ENCODE assay signal across 8 cellular contexts in the genomic region with DNA sequence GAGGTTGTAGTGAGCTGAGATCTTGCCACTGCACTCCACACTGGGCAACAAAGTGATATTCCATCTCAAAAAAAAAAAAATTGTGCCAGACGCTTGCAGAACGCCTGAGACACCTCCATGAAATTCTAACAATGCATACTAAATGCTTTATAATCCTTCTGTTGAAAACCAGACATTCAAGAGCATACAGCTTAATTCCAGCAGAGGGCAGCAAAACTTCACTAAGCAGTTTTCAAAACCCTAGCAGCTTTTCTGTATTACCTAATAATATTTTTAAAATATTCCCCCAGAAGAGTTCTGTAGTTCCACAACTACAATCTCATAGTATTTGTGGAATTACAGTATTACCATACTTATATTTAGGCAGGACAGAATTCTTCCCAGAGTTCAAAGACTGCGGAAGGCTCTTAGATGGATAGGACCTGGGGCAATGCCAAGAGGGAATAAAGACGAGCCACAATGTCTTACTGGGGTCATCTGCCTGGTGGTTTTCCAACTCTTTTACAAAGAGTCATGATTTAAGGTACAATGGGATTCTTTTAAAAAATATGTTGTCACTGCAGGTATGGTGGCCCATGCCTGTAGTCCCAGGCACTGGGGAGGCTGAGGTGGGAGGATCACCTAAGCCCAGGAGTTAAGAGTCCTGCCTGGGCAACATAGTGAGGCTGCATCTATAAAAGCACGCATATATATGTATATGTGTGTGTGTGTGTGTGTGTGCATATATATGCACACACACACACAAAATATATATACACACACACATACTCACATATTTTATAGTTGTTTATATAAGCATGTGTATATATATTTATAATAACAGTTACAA. TPM values are rescaled to one million over a fixed set of nuclear protein-coding genes. Genes with fewer than 3 reads are reported as not detected.
DNase-seq lines count a peak whose midpoint lies in the region; ATAC-seq, FAIRE-seq and TF ChIP-seq lines count a peak whose summit lies in the region.

No MANE protein-coding gene starts in this region.

- peak; percentile 100 for FAIRE-seq in islet of Langerhans (lab: Jason Lieb, UNC)

- TF ChIP-seq CTCF in breast epithelium (IDR thresholded peaks at IDR 0.05) = peak; percentile 73 to 93 (median 87)

- H3K4me1 ChIP-seq in breast epithelium = no peaks in the 10 kb centered on the region

- no peaks in the 10 kb centered on the region for H3K27me3 ChIP-seq in breast epithelium

- DNase-seq in NK-92 (lab: John Stamatoyannopoulos, UW; ENCODE audit: unreplicated experiment) (peak; percentile 3), M059J (ENCODE audit: low read depth) (peak; percentile 64), SIG-M5 treated with dmso at 0.1 percent for 504 hours (lab: John Stamatoyannopoulos, UW; ENCODE audit: unreplicated experiment) (peak; percentile 83), breast epithelium (ENCODE audit: low spot score in 2 of 2) (no peak)
- DNase-seq in NK-92 treated with Interleukin-12 subunit alpha and Interleukin-12 subunit beta, amount 100 ng/mL, for 24 hours (lab: John Stamatoyannopoulos, UW) = no peak
- peak in 2 of 3 donors; percentile 30 to 38 for DNase-seq in stimulated activated CD4-positive, alpha-beta T cell treated with anti-CD3 and anti-CD28 coated beads, TNF-alpha, amount 100 ng/mL, for 48 hours (ENCODE audit: low read depth in 3 of 3)

- H3K27ac ChIP-seq in breast epithelium = no peak overlapping the region

- intact Hi-C loops in breast epithelium (cut with DNase I; ENCODE audit: low total_unique reads) = loop anchor here (10.0 kb wide), 2 partner anchors 168 to 282 kb away; no protein-coding TSS in a partner anchor

- no peaks in the 10 kb centered on the region for H3K36me3 ChIP-seq in breast epithelium

- H3K9me3 ChIP-seq in breast epithelium = no peaks in the 10 kb centered on the region

- ATAC-seq in GM21423 (IDR thresholded peaks at IDR 0.05; ENCODE audit: unreplicated experiment) = no peak

- no peak for TF ChIP-seq POLR2A in breast epithelium (IDR thresholded peaks at IDR 0.05)

- no peak overlapping the region for H3K4me3 ChIP-seq in breast epithelium

RNA-seq across cellular contexts. Expression of a gene that starts 19.6 kb away (rescaled TPM):
- total RNA-seq in M059J (2014; rRNA removed; shearing (Covaris generic)) = 57.7 and 59.4 TPM in 2 replicates
- total RNA-seq in breast epithelium = 100 to 1,000 TPM in 1 of 3 donors, 10 to 100 TPM in 2; 80.2 to 118 (median 80.6) TPM

Comparison
In these comparisons a context has a peak if more than half of its experiments do, and no peak if none do; other contexts are left out.
1. DNase-seq: peak in NK-92 (single experiment), M059J (single experiment), SIG-M5 treated with dmso at 0.1 percent for 504 hours (single experiment) and stimulated activated CD4-positive, alpha-beta T cell treated with anti-CD3 and anti-CD28 coated beads, TNF-alpha, amount 100 ng/mL, for 48 hours (2 of 3); none in NK-92 treated with Interleukin-12 subunit alpha and Interleukin-12 subunit beta, amount 100 ng/mL, for 24 hours (single experiment) and breast epithelium (0 of 2).